ENCODE assay signal across 1 cellular context in genomic region chr2:165369936-165370296, GRCh38.
TF ChIP-seq lines count a peak whose summit lies in the region.

No MANE protein-coding gene starts in this region.

TF ChIP-seq in K562, 482 proteins besides CTCF, POLR2A, EP300 and RAD21:
- TF ChIP-seq MAFG (tag; conservative IDR thresholded peaks at IDR 0.05) (0 out of 2 replicates have a peak, but pooled peaks have one; percentile 6), ARID2 (IDR thresholded peaks at IDR 0.05) (no peak), NONO (IDR thresholded peaks at IDR 0.05; ENCODE audit: low read depth in 2 of 2, low read length in 1 of 2) (no peak)
- TF ChIP-seq, protein P1, sequence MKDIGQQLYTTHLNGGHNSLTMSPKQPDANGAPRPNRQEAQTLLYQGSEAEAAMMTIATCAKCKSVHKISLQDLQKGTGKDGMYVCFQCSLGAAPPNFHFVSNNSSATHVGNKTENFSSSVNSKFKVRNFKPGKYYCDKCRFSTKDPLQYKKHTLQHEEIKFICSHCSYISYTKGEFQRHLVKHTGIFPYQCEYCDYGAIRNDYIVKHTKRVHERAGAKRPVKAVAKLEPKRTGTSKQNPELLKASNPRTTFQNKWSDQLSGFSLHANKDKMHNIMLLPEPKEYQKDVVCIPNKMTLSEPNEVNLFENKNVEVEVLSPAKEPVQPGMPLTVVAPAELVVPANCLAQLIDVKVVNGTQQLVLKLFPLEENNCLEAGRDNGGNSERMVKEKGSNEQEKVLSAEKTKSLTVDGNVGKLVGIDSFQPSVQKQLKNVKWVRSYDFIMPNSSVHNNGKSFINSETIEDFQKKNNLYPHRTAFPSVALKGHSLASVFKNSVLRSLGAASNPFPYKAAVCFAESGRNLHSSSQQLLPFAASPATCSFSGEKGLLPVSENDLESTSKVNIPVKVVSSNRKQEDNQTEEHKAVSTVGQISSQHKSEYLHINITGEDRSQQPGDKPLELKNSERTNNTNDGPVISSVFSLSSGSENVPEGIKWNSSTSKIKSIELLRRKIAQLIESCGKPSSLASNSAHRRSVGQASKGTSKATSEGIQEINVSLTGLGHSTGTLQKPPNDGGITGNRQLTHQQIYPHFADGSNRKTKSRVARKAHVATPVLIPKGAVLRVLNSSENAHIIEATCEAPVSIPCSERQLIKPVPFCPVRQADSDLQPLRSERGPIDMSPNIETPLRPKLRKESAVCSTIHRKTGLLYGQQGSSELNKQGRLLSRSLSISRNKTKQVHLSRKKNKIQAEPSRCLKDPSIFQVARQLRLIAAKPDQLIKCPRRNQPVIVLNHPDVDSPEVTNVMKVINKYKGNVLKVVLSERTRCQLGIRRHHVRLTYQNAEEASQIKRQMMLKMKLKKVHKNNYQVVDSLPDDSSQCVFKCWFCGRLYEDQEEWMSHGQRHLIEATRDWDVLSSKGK (CRISPR knock-in tag; IDR thresholded peaks at IDR 0.05), result no peak
